ENCODE assay signal across 8 cellular contexts in the genomic region with DNA sequence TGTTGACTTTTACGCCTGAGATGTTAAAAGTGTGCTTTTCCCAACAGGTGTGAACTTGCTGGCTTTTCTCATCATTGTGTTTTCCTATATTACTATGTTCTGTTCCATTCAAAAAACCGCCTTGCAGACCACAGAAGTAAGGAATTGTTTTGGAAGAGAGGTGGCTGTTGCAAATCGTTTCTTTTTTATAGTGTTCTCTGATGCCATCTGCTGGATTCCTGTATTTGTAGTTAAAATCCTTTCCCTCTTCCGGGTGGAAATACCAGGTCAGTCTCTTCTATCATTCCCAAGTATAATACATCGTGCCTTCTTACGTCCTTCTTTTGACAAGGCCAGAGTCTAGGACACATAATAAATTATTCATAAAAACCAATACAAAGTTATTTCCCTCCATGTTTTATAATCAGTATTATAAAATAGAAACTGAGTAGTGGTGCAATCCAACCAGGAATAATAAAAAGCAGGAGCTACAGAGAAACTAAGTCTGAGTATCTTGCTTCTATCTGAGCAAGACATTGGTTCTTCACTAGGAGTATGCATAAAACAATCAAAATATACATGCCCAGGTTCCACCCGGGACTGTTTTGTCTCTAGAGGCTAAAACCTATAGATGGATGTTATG. TPM values are rescaled to one million over a fixed set of nuclear protein-coding genes. Genes with fewer than 3 reads are reported as not detected.
A peak's percentile ranks its signal among the peaks of the same experiment; 100 is the strongest.
DNase-seq lines count a peak whose midpoint lies in the region; ATAC-seq, FAIRE-seq and TF ChIP-seq lines count a peak whose summit lies in the region.

No MANE protein-coding gene starts in this region.

- H3K36me3 Mint-ChIP-seq in Calu3 (ENCODE audit: insufficient read depth, unreplicated experiment) (no peaks in the 10 kb centered on the region), chondrocyte (ENCODE audit: low read depth) (no peaks in the 10 kb centered on the region), nephron (ENCODE audit: low read depth) (no peaks in the 10 kb centered on the region)

- DNase-seq in Calu3 = peak; percentile 3
- DNase-seq in NCI-H146 (lab: John Stamatoyannopoulos, UW) = peak; percentile 23
- DNase-seq in chondrocyte (ENCODE audit: low spot score) = no peak
- DNase-seq in cerebellar nuclear complex (lab: John Stamatoyannopoulos, UW) = no peak
- no peak for DNase-seq in activated CD4-positive, alpha-beta T cell treated with anti-CD3 and anti-CD28 coated beads for 1 hour
- DNase-seq in GM12892 (ENCODE audit: insufficient read length) = no peak

- CTCF ChIA-PET in Calu3 (lab: Charles Lee) = no interaction called here

- no peak for TF ChIP-seq POLR2A in GM12892 (IDR thresholded peaks at IDR 0.05; ENCODE audit: low read depth, low read length)

- TF ChIP-seq CTCF in Calu3 (IDR thresholded peaks at IDR 0.05; ENCODE audit: unreplicated experiment) = peak; percentile 12
- peak; percentile 86 for TF ChIP-seq CTCF in chondrocyte (IDR thresholded peaks at IDR 0.05)
- peak; percentile 46 to 57 (median 52) for TF ChIP-seq CTCF in nephron (IDR thresholded peaks at IDR 0.05; ENCODE audit: unreplicated experiment in 3 of 3)

- H3K27me3 Mint-ChIP-seq in Calu3 (ENCODE audit: unreplicated experiment) = no peaks in the 10 kb centered on the region
- H3K27me3 Mint-ChIP-seq in chondrocyte (ENCODE audit: low read depth) = peaks cover 16% of the 10 kb centered on the region
- H3K27me3 Mint-ChIP-seq in nephron (ENCODE audit: low read depth) = no peaks in the 10 kb centered on the region

- H3K4me1 Mint-ChIP-seq in Calu3 (ENCODE audit: low read depth, unreplicated experiment) (no peaks in the 10 kb centered on the region), chondrocyte (ENCODE audit: low read depth) (peaks cover 11% of the 10 kb centered on the region), nephron (no peaks in the 10 kb centered on the region)

- H3K27ac Mint-ChIP-seq in Calu3 (ENCODE audit: unreplicated experiment) (no peak overlapping the region), chondrocyte (ENCODE audit: unreplicated experiment) (no peak overlapping the region), nephron (peak overlapping the region in 2 of 3 experiments; percentile 1 to 5)

- H3K4me3 Mint-ChIP-seq in Calu3 (ENCODE audit: low read depth, unreplicated experiment) (no peak overlapping the region), chondrocyte (ENCODE audit: unreplicated experiment) (no peak overlapping the region), nephron (no peak overlapping the region)

- no peak for ATAC-seq in HG03159 (IDR thresholded peaks at IDR 0.05; ENCODE audit: unreplicated experiment)

- H3K9me3 Mint-ChIP-seq in Calu3 (ENCODE audit: low read depth, unreplicated experiment) (no peaks in the 10 kb centered on the region), chondrocyte (ENCODE audit: low read depth) (no peaks in the 10 kb centered on the region), nephron (no peaks in the 10 kb centered on the region)

- no peak for FAIRE-seq in GM12892 (lab: Jason Lieb, UNC)

- intact Hi-C loops in Calu3 (cut with micrococcal nuclease; ENCODE audit: unreplicated experiment) = loop anchor here (2.0 kb wide), 1 partner anchor 366 kb away; no protein-coding TSS in a partner anchor

- BruUV-seq in Calu3 (replicated peaks; lab: Mats Ljungman, UMichigan) = no TSS peak

RNA-seq across cellular contexts. Expression of gene RXFP2, which starts 57.9 kb away (rescaled TPM):
- total RNA-seq in Calu3 (2022) = not detected in 2 replicates
- total RNA-seq in chondrocyte = not detected in 3 replicates
- polyA plus RNA-seq in GM12892 (2012; ENCODE audit: missing spikeins) = not detected

Comparison
In these comparisons a context has a peak if more than half of its experiments do, and no peak if none do; other contexts are left out.
1. DNase-seq: peak in Calu3 (single experiment) and NCI-H146 (single experiment); none in chondrocyte (single experiment), cerebellar nuclear complex (0 of 2), activated CD4-positive, alpha-beta T cell treated with anti-CD3 and anti-CD28 coated beads for 1 hour (single experiment) and GM12892 (single experiment).
2. H3K27ac Mint-ChIP-seq: peak in nephron (2 of 3); none in Calu3 (single experiment) and chondrocyte (single experiment).
3. CTCF ChIP-seq: peak in every context shown above with its lines; median percentile 86 in chondrocyte; 52 in nephron; 12 in Calu3.